In genomic region chr4:63296773-63297172, GRCh38 we compare ENCODE assay signal across 13 cellular contexts.
A peak's percentile ranks its signal among the peaks of the same experiment; 100 is the strongest.
DNase-seq lines count a peak whose midpoint lies in the region; ATAC-seq and TF ChIP-seq lines count a peak whose summit lies in the region.
"Had no signal": no experiment of that assay in that cellular context is flagged by ENCODE, and none has a peak within 500 bp of the region (broad histone marks: within the 10 kb centered on the region; RNA-seq: fewer than 3 reads in every experiment).

No MANE protein-coding gene starts in this region.

- H3K36me3 ChIP-seq in DND-41 (ENCODE audit: insufficient read depth, low read length) (no peaks in the 10 kb centered on the region), upper lobe of left lung (no peaks in the 10 kb centered on the region)
- H3K36me3 ChIP-seq: BLaER1 treated with 17β-estradiol and CSF1 and Interleukin-3, amounts not matched to agents 10 nM and 100 nM; right atrium auricular region had no signal

- no peak overlapping the region for H3K27ac ChIP-seq in 22Rv1
- H3K27ac ChIP-seq in DND-41 (ENCODE audit: low read length): no peak overlapping the region
- H3K27ac ChIP-seq in foreskin keratinocyte: no peak overlapping the region
- no peak overlapping the region for H3K27ac ChIP-seq in upper lobe of left lung
- H3K27ac ChIP-seq: BLaER1 treated with 17β-estradiol and CSF1 and Interleukin-3, amounts not matched to agents 10 nM and 100 nM; right atrium auricular region had no signal

- CTCF ChIA-PET in T-cell (lab: Charles Lee): interaction anchor here in 1 of 2 donors (0.7 kb wide), 1 partner anchor 10 kb away, joined by 3 read pairs; no protein-coding TSS in a partner anchor

- no peaks in the 10 kb centered on the region for H3K9me3 ChIP-seq in DND-41 (ENCODE audit: insufficient read depth, low read length, severe bottlenecking)
- no peaks in the 10 kb centered on the region for H3K9me3 ChIP-seq in upper lobe of left lung
- H3K9me3 ChIP-seq: BLaER1 treated with 17β-estradiol and CSF1 and Interleukin-3, amounts not matched to agents 10 nM and 100 nM; right atrium auricular region had no signal

- TF ChIP-seq CTCF in 22Rv1 (IDR thresholded peaks at IDR 0.05): peak; percentile 49
- peak; percentile 14 for TF ChIP-seq CTCF in DND-41 (IDR thresholded peaks at IDR 0.05; ENCODE audit: borderline replicate concordance, extremely low read depth, low read length, poor library complexity, severe bottlenecking)
- peak; percentile 71 for TF ChIP-seq CTCF in foreskin keratinocyte (conservative IDR thresholded peaks at IDR 0.05)
- peak in 2 of 6 experiments; percentile 8 to 10 for TF ChIP-seq CTCF in upper lobe of left lung (IDR thresholded peaks at IDR 0.05)

- H3K4me1 ChIP-seq in DND-41 (ENCODE audit: insufficient read depth, low read length) (no peaks in the 10 kb centered on the region), foreskin keratinocyte (no peaks in the 10 kb centered on the region), upper lobe of left lung (no peaks in the 10 kb centered on the region)
- H3K4me1 ChIP-seq: BLaER1 treated with 17β-estradiol and CSF1 and Interleukin-3, amounts not matched to agents 10 nM and 100 nM; right atrium auricular region had no signal

- no peak overlapping the region for H3K27ac Mint-ChIP-seq in T-cell
- H3K27ac Mint-ChIP-seq: activated naive CD4-positive, alpha-beta T cell treated with anti-CD3 and anti-CD28 coated beads, Interleukin-2, amount 50 U/mL, for 24 hours had no signal

- peaks cover 0 to 17% (median 7%) of the 10 kb centered on the region in 3 donors for H3K9me3 Mint-ChIP-seq in T-cell

- no peaks in the 10 kb centered on the region for H3K27me3 Mint-ChIP-seq in T-cell
- H3K27me3 Mint-ChIP-seq: activated naive CD4-positive, alpha-beta T cell treated with anti-CD3 and anti-CD28 coated beads, Interleukin-2, amount 50 U/mL, for 24 hours had no signal

- H3K4me3 ChIP-seq in DND-41 (ENCODE audit: low read depth in 1 of 2, low read length in 2 of 2) (no peak overlapping the region), upper lobe of left lung (no peak overlapping the region)
- H3K4me3 ChIP-seq: BLaER1 treated with 17β-estradiol and CSF1 and Interleukin-3, amounts not matched to agents 10 nM and 100 nM; right atrium auricular region had no signal

- no peak for DNase-seq in DND-41
- peak; percentile 1 for DNase-seq in NCI-H69 (lab: John Stamatoyannopoulos, UW)
- peak in 1 of 2 donors; percentile 23 for DNase-seq in foreskin keratinocyte
- DNase-seq in stimulated activated naive CD8-positive, alpha-beta T cell treated with anti-CD3 and anti-CD28 coated beads, Interleukin-15, Interleukin-2, amounts not matched to agents 100 U/mL and 50 U/mL, for 24 hours: no peak
- DNase-seq in T-cell: no peak
- no peak for DNase-seq in upper lobe of left lung
- DNase-seq: GF-D8, T-helper 9 cell had no signal

- H3K4me3 Mint-ChIP-seq in T-cell: no peak overlapping the region
- H3K4me3 Mint-ChIP-seq: activated naive CD4-positive, alpha-beta T cell treated with anti-CD3 and anti-CD28 coated beads, Interleukin-2, amount 50 U/mL, for 24 hours had no signal

- H2AFZ ChIP-seq in DND-41 (ENCODE audit: low read depth, low read length): no peak overlapping the region

- H3K4me1 Mint-ChIP-seq in T-cell: no peaks in the 10 kb centered on the region
- H3K4me1 Mint-ChIP-seq: activated naive CD4-positive, alpha-beta T cell treated with anti-CD3 and anti-CD28 coated beads, Interleukin-2, amount 50 U/mL, for 24 hours had no signal

- 42 to 59% methylated on average over 1 of the region's 1 CpG for WGBS in upper lobe of left lung, 2 donors

- no peaks in the 10 kb centered on the region for H3K79me2 ChIP-seq in DND-41 (ENCODE audit: insufficient read depth, low read length)

- H3K4me2 ChIP-seq in DND-41 (ENCODE audit: insufficient read depth, low read length): no peak overlapping the region
- H3K4me2 ChIP-seq: BLaER1 treated with 17β-estradiol and CSF1 and Interleukin-3, amounts not matched to agents 10 nM and 100 nM had no signal

- H3K9ac ChIP-seq in DND-41 (ENCODE audit: low read depth, low read length): no peak overlapping the region
- H3K9ac ChIP-seq: BLaER1 treated with 17β-estradiol and CSF1 and Interleukin-3, amounts not matched to agents 10 nM and 100 nM had no signal

- POLR2A ChIA-PET in T-cell (lab: Charles Lee): no interaction called here

- no peak for TF ChIP-seq POLR2A in upper lobe of left lung (IDR thresholded peaks at IDR 0.05)

- no peak for ATAC-seq in DND-41 (ENCODE audit: insufficient read depth, low read depth)
- peak; percentile 31 for ATAC-seq in foreskin keratinocyte
- ATAC-seq in stimulated activated naive CD8-positive, alpha-beta T cell treated with anti-CD3 and anti-CD28 coated beads, Interleukin-15, Interleukin-2, amounts not matched to agents 100 U/mL and 50 U/mL, for 24 hours: no peak
- ATAC-seq in HG03442 (IDR thresholded peaks at IDR 0.05; ENCODE audit: unreplicated experiment): no peak
- ATAC-seq in T-cell (replicated peaks in 1 of 4): no peak
- ATAC-seq in upper lobe of left lung (ENCODE audit: low FRiP score in 2 of 2): no peak

- no peaks in the 10 kb centered on the region for H3K27me3 ChIP-seq in DND-41 (ENCODE audit: insufficient read depth, low read length, poor library complexity)
- no peaks in the 10 kb centered on the region for H3K27me3 ChIP-seq in foreskin keratinocyte
- H3K27me3 ChIP-seq in upper lobe of left lung: no peaks in the 10 kb centered on the region
- H3K27me3 ChIP-seq: BLaER1 treated with 17β-estradiol and CSF1 and Interleukin-3, amounts not matched to agents 10 nM and 100 nM; right atrium auricular region had no signal

- no peaks in the 10 kb centered on the region for H3K36me3 Mint-ChIP-seq in T-cell
- H3K36me3 Mint-ChIP-seq: activated naive CD4-positive, alpha-beta T cell treated with anti-CD3 and anti-CD28 coated beads, Interleukin-2, amount 50 U/mL, for 24 hours had no signal

- TF ChIP-seq EP300 in upper lobe of left lung (IDR thresholded peaks at IDR 0.05): no peak

- H4K20me1 ChIP-seq in DND-41 (ENCODE audit: insufficient read depth, low read length): no peaks in the 10 kb centered on the region
- H4K20me1 ChIP-seq: BLaER1 treated with 17β-estradiol and CSF1 and Interleukin-3, amounts not matched to agents 10 nM and 100 nM had no signal
